In genomic region chr15:41849204-41849603, GRCh38 we compare ENCODE assay signal across 21 cellular contexts. TPM values are rescaled to one million over a fixed set of nuclear protein-coding genes. Genes with fewer than 3 reads are reported as not detected.
A peak's percentile ranks its signal among the peaks of the same experiment; 100 is the strongest.
DNase-seq lines count a peak whose midpoint lies in the region; ATAC-seq, FAIRE-seq and TF ChIP-seq lines count a peak whose summit lies in the region.
"Had no signal": no experiment of that assay in that cellular context is flagged by ENCODE, and none has a peak within 500 bp of the region (broad histone marks: within the 10 kb centered on the region; RNA-seq: fewer than 3 reads in every experiment).

No MANE protein-coding gene starts in this region.

- H3K4me3 ChIP-seq in RWPE2 (ENCODE audit: severe bottlenecking) = no peak overlapping the region
- no peak overlapping the region for H3K4me3 ChIP-seq in bronchial epithelial cell (ENCODE audit: low read depth, low read length)
- no peak overlapping the region for H3K4me3 ChIP-seq in suprapubic skin
- H3K4me3 ChIP-seq: GM23248, SK-N-MC had no signal

- intact Hi-C loops in CD14-positive monocyte (cut with micrococcal nuclease) = no loop called here
- intact Hi-C loops in natural killer cell (cut with micrococcal nuclease) = no loop called here

- H3K4me1 ChIP-seq in RWPE2 (ENCODE audit: insufficient read depth, poor library complexity, severe bottlenecking) (peaks cover 13% of the 10 kb centered on the region), foreskin keratinocyte (peaks cover 9% of the 10 kb centered on the region), suprapubic skin (peaks cover 44% of the 10 kb centered on the region)

- H3K9me3 ChIP-seq in RWPE2 (ENCODE audit: severe bottlenecking) (no peaks in the 10 kb centered on the region), suprapubic skin (no peaks in the 10 kb centered on the region)

- H3K36me3 Mint-ChIP-seq in CD14-positive monocyte (peaks cover 37 to 50% of the 10 kb centered on the region in 2 donors), natural killer cell (peaks cover 5% of the 10 kb centered on the region)

- H3K4me1 Mint-ChIP-seq in CD14-positive monocyte (no peaks in the 10 kb centered on the region), natural killer cell (no peaks in the 10 kb centered on the region)

- 43% methylated on average over 6 of the region's 6 CpGs for WGBS in suprapubic skin

- H3K27ac Mint-ChIP-seq in CD14-positive monocyte = no peak overlapping the region
- H3K27ac Mint-ChIP-seq in natural killer cell = peak overlapping the region in 1 of 2 donors; percentile 70

- H3K27ac ChIP-seq in RWPE2 (ENCODE audit: poor library complexity, severe bottlenecking) (no peak overlapping the region), foreskin keratinocyte (no peak overlapping the region), suprapubic skin (peak overlapping the region; percentile 55)
- H3K27ac ChIP-seq: GM23248, SK-N-MC had no signal

- no peak for FAIRE-seq in bronchial epithelial cell (lab: Jason Lieb, UNC)
- FAIRE-seq: D721Med, G401.6, GM12891, GM18507 had no signal

- no peak for TF ChIP-seq POLR2A in suprapubic skin (IDR thresholded peaks at IDR 0.05)

- ATAC-seq in RWPE2 (ENCODE audit: low read depth) = peak; percentile 13; the same call in 2 of the 3 replicates
- peak; percentile 8 for ATAC-seq in foreskin keratinocyte
- no peak for ATAC-seq in HG02981 (IDR thresholded peaks at IDR 0.05; ENCODE audit: unreplicated experiment)
- no peak for ATAC-seq in natural killer cell
- ATAC-seq: Right ventricle myocardium inferior had no signal

- H3K4me3 Mint-ChIP-seq in CD14-positive monocyte = no peak overlapping the region
- H3K4me3 Mint-ChIP-seq in natural killer cell = no peak overlapping the region
- H3K4me3 Mint-ChIP-seq: CD4-positive, CD25-positive, alpha-beta regulatory T cell had no signal

- H3K27me3 Mint-ChIP-seq in CD14-positive monocyte (ENCODE audit: low read depth in 3 of 3) (peaks cover 0 to 10% (median 9%) of the 10 kb centered on the region in 3 donors), natural killer cell (ENCODE audit: low read depth in 2 of 2) (no peaks in the 10 kb centered on the region)
- H3K27me3 Mint-ChIP-seq: CD4-positive, CD25-positive, alpha-beta regulatory T cell had no signal

- H3K36me3 ChIP-seq in RWPE2 (ENCODE audit: low read depth) = no peaks in the 10 kb centered on the region
- H3K36me3 ChIP-seq in bronchial epithelial cell (ENCODE audit: control insufficient read depth, insufficient read depth, low read length) = peaks cover 26% of the 10 kb centered on the region
- peaks cover 46% of the 10 kb centered on the region for H3K36me3 ChIP-seq in suprapubic skin

- DNase-seq in RWPE2 (ENCODE audit: low spot score) = no peak
- peak; percentile 79 for DNase-seq in bronchial epithelial cell (ENCODE audit: low read depth)
- DNase-seq in foreskin keratinocyte = peak in 1 of 2 donors; percentile 61
- DNase-seq in suprapubic skin (ENCODE audit: low spot score in 2 of 2) = no peak
- DNase-seq in CD14-positive monocyte (ENCODE audit: low spot score) = no peak
- DNase-seq in natural killer cell = no peak
- DNase-seq: CD4-positive, CD25-positive, alpha-beta regulatory T cell; DMS79 treated with DMSO at 0.1 percent for 48 hours; GM23248; KG1; NCI-H1092; NCI-H2107; NCI-H2227 treated with DMSO at 0.1 percent for 48 hours; NCI-H524 treated with DMSO at 0.1 percent for 48 hours had no signal

- TF ChIP-seq CTCF in RWPE2 (IDR thresholded peaks at IDR 0.05; ENCODE audit: poor library complexity, severe bottlenecking) (no peak), bronchial epithelial cell (IDR thresholded peaks at IDR 0.05; ENCODE audit: insufficient read depth, low read length, severe bottlenecking) (no peak), foreskin keratinocyte (conservative IDR thresholded peaks at IDR 0.05) (no peak), suprapubic skin (IDR thresholded peaks at IDR 0.05) (no peak), CD14-positive monocyte (IDR thresholded peaks at IDR 0.05) (no peak), natural killer cell (IDR thresholded peaks at IDR 0.05) (no peak)

- TF ChIP-seq EP300 in suprapubic skin (IDR thresholded peaks at IDR 0.05) = no peak

- H3K9me3 Mint-ChIP-seq in CD14-positive monocyte (no peaks in the 10 kb centered on the region), natural killer cell (no peaks in the 10 kb centered on the region)
- H3K9me3 Mint-ChIP-seq: CD4-positive, CD25-positive, alpha-beta regulatory T cell had no signal

- no peaks in the 10 kb centered on the region for H3K27me3 ChIP-seq in RWPE2 (ENCODE audit: insufficient read depth, poor library complexity, severe bottlenecking)
- no peaks in the 10 kb centered on the region for H3K27me3 ChIP-seq in bronchial epithelial cell (ENCODE audit: control insufficient read depth, insufficient read depth, low read length)
- peaks cover 16% of the 10 kb centered on the region for H3K27me3 ChIP-seq in foreskin keratinocyte
- peaks cover 4% of the 10 kb centered on the region for H3K27me3 ChIP-seq in suprapubic skin

RNA-seq across cellular contexts. Expression of gene PLA2G4B, which starts 10.6 kb away (rescaled TPM):
- total RNA-seq in bronchial epithelial cell = 8.2 and 42.6 TPM in 2 replicates
- total RNA-seq in foreskin keratinocyte = 3.5 and 4.5 TPM in 2 replicates
- 4.3 and 5.5 TPM in 2 replicates for polyA plus RNA-seq in foreskin keratinocyte
- total RNA-seq in suprapubic skin = 100 to 1,000 TPM in 1 of 4 donors, 10 to 100 TPM in 3; 59.7 to 195 (median 73.7) TPM
- 1 to 10 TPM in 1 of 2 donors, under 1 TPM in 1; 0.31 to 1.6 TPM for polyA plus RNA-seq in CD14-positive monocyte
- 10 to 100 TPM; 15.2 to 17.5 (median 17.4) TPM for total RNA-seq in natural killer cell

RNA-seq across cellular contexts. Expression of gene JMJD7, which starts 21.3 kb away (rescaled TPM):
- total RNA-seq in bronchial epithelial cell (22.9 TPM in 2 replicates), foreskin keratinocyte (15.5 and 19.2 TPM in 2 replicates), suprapubic skin (10 to 100 TPM; 45.4 to 88.3 (median 60.9) TPM), natural killer cell (10 to 100 TPM; 20.3 to 36.4 (median 28.7) TPM)
- polyA plus RNA-seq in foreskin keratinocyte (20.5 and 22.9 TPM in 2 replicates), CD14-positive monocyte (10 to 100 TPM; 11.3 to 15.2 TPM)

RNA-seq across cellular contexts. Expression of gene SPTBN5, which starts 44.6 kb away (rescaled TPM):
- total RNA-seq in bronchial epithelial cell (0.51 and 0.53 TPM in 2 replicates), foreskin keratinocyte (0.63 and 1.4 TPM in 2 replicates), suprapubic skin (1 to 10 TPM; 1.3 to 3.4 (median 2.8) TPM), natural killer cell (1 to 10 TPM; 4.1 to 6.0 (median 5.2) TPM)
- polyA plus RNA-seq in foreskin keratinocyte (0.35 and 1.1 TPM in 2 replicates), CD14-positive monocyte (not detected)

Comparison
In these comparisons a context has a peak if more than half of its experiments do, and no peak if none do; other contexts are left out.
1. ATAC-seq: peak in RWPE2 (single experiment) and foreskin keratinocyte (single experiment); none in HG02981 (single experiment) and natural killer cell (0 of 3).